Comparison of ENCODE assay signal across 18 cellular contexts in the genomic region with DNA sequence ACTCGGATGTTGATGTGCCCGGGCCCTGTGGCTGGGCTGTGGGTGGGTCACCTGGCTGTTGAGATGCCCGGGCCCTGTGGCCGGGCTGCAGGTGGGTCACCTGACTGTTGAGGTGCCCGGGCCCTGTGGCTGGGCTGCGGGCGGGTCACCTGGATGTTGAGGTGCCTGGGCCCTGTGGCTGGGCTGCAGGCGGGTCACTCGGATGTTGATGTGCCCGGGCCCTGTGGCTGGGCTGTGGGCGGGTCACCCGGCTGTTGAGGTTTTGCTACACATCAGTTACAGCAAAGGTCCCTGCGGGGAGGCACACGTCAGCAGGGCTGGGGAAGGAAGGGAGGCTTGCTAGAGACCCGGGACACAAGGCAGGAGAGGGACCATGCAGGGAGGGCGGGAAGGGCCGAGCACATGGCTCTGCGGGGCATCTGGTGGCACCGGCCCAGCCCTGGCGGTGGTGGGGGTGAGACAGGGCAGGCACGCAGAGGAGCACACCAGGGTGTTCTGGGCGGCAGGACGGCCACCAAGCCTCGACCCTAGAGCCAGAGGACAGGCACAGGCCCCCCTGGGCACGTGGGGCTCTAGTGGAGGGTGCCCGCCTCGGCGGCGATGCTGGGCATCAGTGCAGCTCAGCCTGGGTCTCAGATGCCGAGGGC.
"Had no signal": no experiment of that assay in that cellular context is flagged by ENCODE, and none has a peak within 500 bp of the region (broad histone marks: within the 10 kb centered on the region; RNA-seq: fewer than 3 reads in every experiment).

No MANE protein-coding gene starts in this region.

- H3K4me3 Mint-ChIP-seq: activated B cell treated with CpG ODN at 0.5 μM for 24 hours; activated CD4-positive, alpha-beta memory T cell treated with anti-CD3 and anti-CD28 coated beads, Interleukin-2, amount 10 ng/mL, durations not matched to agents 7 days and 5 days; activated naive CD4-positive, alpha-beta T cell treated with anti-CD3 and anti-CD28 coated beads, Interleukin-2, amount 10 ng/mL, durations not matched to agents 7 days and 5 days; immature natural killer cell; nephron progenitor cell had no signal

- H3K9me3 ChIP-seq: breast epithelium, stomach had no signal

- H3K4me3 ChIP-seq: coronary artery, stomach had no signal

- H3K27ac ChIP-seq: coronary artery had no signal

- H3K36me3 Mint-ChIP-seq: activated naive CD4-positive, alpha-beta T cell treated with anti-CD3 and anti-CD28 coated beads, Interleukin-2, amount 10 ng/mL, durations not matched to agents 7 days and 5 days; immature natural killer cell had no signal

- H3K27me3 ChIP-seq: breast epithelium, stomach had no signal

- H3K9me3 Mint-ChIP-seq: activated B cell treated with CpG ODN at 0.5 μM for 24 hours; activated CD4-positive, alpha-beta memory T cell treated with anti-CD3 and anti-CD28 coated beads, Interleukin-2, amount 10 ng/mL, durations not matched to agents 7 days and 5 days; activated naive CD4-positive, alpha-beta T cell treated with anti-CD3 and anti-CD28 coated beads, Interleukin-2, amount 10 ng/mL, durations not matched to agents 7 days and 5 days; immature natural killer cell had no signal

- H3K27ac Mint-ChIP-seq: activated B cell treated with CpG ODN at 0.5 μM for 24 hours; activated CD4-positive, alpha-beta memory T cell treated with anti-CD3 and anti-CD28 coated beads, Interleukin-2, amount 10 ng/mL, durations not matched to agents 7 days and 5 days; activated naive CD4-positive, alpha-beta T cell treated with anti-CD3 and anti-CD28 coated beads, Interleukin-2, amount 10 ng/mL, durations not matched to agents 7 days and 5 days; immature natural killer cell; nephron progenitor cell; progenitor cell of endocrine pancreas had no signal

- H3K4me1 Mint-ChIP-seq: activated naive CD4-positive, alpha-beta T cell treated with anti-CD3 and anti-CD28 coated beads, Interleukin-2, amount 10 ng/mL, durations not matched to agents 7 days and 5 days; nephron progenitor cell had no signal

- H3K27me3 Mint-ChIP-seq: activated B cell treated with CpG ODN at 0.5 μM for 24 hours; activated CD4-positive, alpha-beta memory T cell treated with anti-CD3 and anti-CD28 coated beads, Interleukin-2, amount 10 ng/mL, durations not matched to agents 7 days and 5 days; activated naive CD4-positive, alpha-beta T cell treated with anti-CD3 and anti-CD28 coated beads, Interleukin-2, amount 10 ng/mL, durations not matched to agents 7 days and 5 days; progenitor cell of endocrine pancreas had no signal

- ATAC-seq: left ventricle myocardium superior had no signal

- H3K4me1 ChIP-seq: breast epithelium, stomach had no signal

- DNase-seq: activated B cell treated with CpG ODN at 0.5 μM for 24 hours; activated CD4-positive, alpha-beta memory T cell treated with anti-CD3 and anti-CD28 coated beads, Interleukin-2, amount 10 ng/mL, durations not matched to agents 7 days and 5 days; activated CD4-positive, alpha-beta T cell treated with anti-CD3 and anti-CD28 coated beads for 4 hours; activated naive CD4-positive, alpha-beta T cell treated with anti-CD3 and anti-CD28 coated beads, Interleukin-2, amount 10 ng/mL, durations not matched to agents 7 days and 5 days; activated T-cell treated with anti-CD3 and anti-CD28 coated beads, Interleukin-2, amount 50 U/mL, for 1 hour; erythroblast; head of caudate nucleus; kidney glomerular epithelial cell; left ventricle myocardium superior; nephron progenitor cell; occipital lobe; stomach; T-helper 9 cell; trophoblast cell had no signal

- H3K36me3 ChIP-seq: breast epithelium had no signal
